Comparison of ENCODE assay signal across 8 cellular contexts in the genomic region with DNA sequence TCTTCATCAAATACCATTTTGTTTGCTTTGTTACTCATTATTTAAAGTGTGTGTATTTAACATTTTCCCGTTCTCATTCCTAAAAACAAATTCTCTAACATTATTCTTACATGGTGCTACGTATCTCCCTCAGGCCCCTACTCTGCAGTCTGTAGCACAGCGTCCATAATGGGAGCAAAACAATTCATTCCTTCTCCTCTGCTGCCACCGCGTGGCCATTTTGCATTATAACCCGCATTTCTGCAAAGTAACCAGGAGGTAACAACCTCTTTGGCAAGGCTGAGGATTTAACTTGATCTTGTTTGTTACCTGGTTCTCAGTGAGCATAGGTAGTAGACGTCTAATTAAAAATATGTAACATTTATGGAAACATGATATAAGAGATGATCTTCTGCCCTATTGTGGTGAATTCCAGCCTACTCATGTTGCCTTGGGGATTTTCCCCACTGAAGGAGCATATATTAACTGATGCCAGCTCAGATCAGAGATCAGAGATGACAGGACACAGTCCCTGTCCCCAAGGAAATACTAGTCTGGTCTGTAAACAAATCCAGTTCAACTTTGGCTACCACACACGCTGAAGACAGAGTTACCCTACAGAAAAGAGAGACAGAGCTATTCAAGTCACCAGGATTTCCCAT. TPM values are rescaled to one million over a fixed set of nuclear protein-coding genes. Genes with fewer than 3 reads are reported as not detected.
DNase-seq lines count a peak whose midpoint lies in the region; ATAC-seq and TF ChIP-seq lines count a peak whose summit lies in the region.

No MANE protein-coding gene starts in this region.

- no peak overlapping the region for H3K4me3 Mint-ChIP-seq in CD8-positive, alpha-beta memory T cell
- H3K4me3 Mint-ChIP-seq in endothelial cell (ENCODE audit: unreplicated experiment) = no peak overlapping the region

- ATAC-seq in GM19467 (IDR thresholded peaks at IDR 0.05; ENCODE audit: unreplicated experiment) = peak; percentile 77

- H3K9me3 Mint-ChIP-seq in CD8-positive, alpha-beta memory T cell = no peaks in the 10 kb centered on the region
- no peaks in the 10 kb centered on the region for H3K9me3 Mint-ChIP-seq in endothelial cell (ENCODE audit: unreplicated experiment)

- no peak overlapping the region for H3K4me3 ChIP-seq in CD8-positive, alpha-beta memory T cell (ENCODE audit: low read length)

- peaks cover 15 to 29% (median 21%) of the 10 kb centered on the region in 3 donors for H3K4me1 Mint-ChIP-seq in CD8-positive, alpha-beta memory T cell
- H3K4me1 Mint-ChIP-seq in endothelial cell (ENCODE audit: unreplicated experiment) = peaks cover 16% of the 10 kb centered on the region

- no peak overlapping the region for H3K27ac ChIP-seq in CD8-positive, alpha-beta memory T cell (ENCODE audit: low read depth, low read length)

- H3K36me3 Mint-ChIP-seq in CD8-positive, alpha-beta memory T cell = peaks cover 0 to 6% (median 3%) of the 10 kb centered on the region in 3 donors
- peaks cover 8% of the 10 kb centered on the region for H3K36me3 Mint-ChIP-seq in endothelial cell (ENCODE audit: low read depth, unreplicated experiment)

- peak; percentile 86 for TF ChIP-seq CTCF in endothelial cell (IDR thresholded peaks at IDR 0.05; ENCODE audit: unreplicated experiment)

- H3K27me3 ChIP-seq in CD8-positive, alpha-beta memory T cell (ENCODE audit: insufficient read depth, low read length, poor library complexity, severe bottlenecking) = no peaks in the 10 kb centered on the region

- peak; percentile 57 to 79 (median 58) for DNase-seq in CD8-positive, alpha-beta memory T cell
- peak in 61 of 76 experiments; percentile 6 to 72 (median 43) for DNase-seq in HUDEP-2 (lab: John Stamatoyannopoulos, UW; ENCODE audit: unreplicated experiment in 76 of 76)
- peak; percentile 22 for DNase-seq in NOMO-1 treated with dmso at 0.1 percent for 144 hours (lab: John Stamatoyannopoulos, UW; ENCODE audit: unreplicated experiment)
- DNase-seq in activated CD8-positive, alpha-beta memory T cell treated with anti-CD3 and anti-CD28 coated beads for 48 hours (ENCODE audit: low read depth in 2 of 3, low spot score in 2 of 3) = peak in 2 of 3 experiments; percentile 40 to 67
- DNase-seq in endothelial cell (ENCODE audit: low spot score) = peak; percentile 71
- peak; percentile 85 for DNase-seq in midbrain (lab: John Stamatoyannopoulos, UW)
- peak; percentile 59 for DNase-seq in stimulated activated CD8-positive, alpha-beta memory T cell treated with anti-CD3 and anti-CD28 coated beads, Interleukin-7, amount 100 ng/mL, for 24 hours (ENCODE audit: low read depth)

- peaks cover 6% of the 10 kb centered on the region for H3K4me1 ChIP-seq in CD8-positive, alpha-beta memory T cell (ENCODE audit: insufficient read depth, low read length)

- H3K36me3 ChIP-seq in CD8-positive, alpha-beta memory T cell (ENCODE audit: insufficient read depth, low read length) = no peaks in the 10 kb centered on the region

- POLR2A ChIA-PET in CD8-positive, alpha-beta memory T cell (lab: Charles Lee) = no interaction called here

- H3K27ac Mint-ChIP-seq in CD8-positive, alpha-beta memory T cell = no peak overlapping the region
- no peak overlapping the region for H3K27ac Mint-ChIP-seq in endothelial cell (ENCODE audit: unreplicated experiment)

- H3K9me3 ChIP-seq in CD8-positive, alpha-beta memory T cell (ENCODE audit: low read length) = no peaks in the 10 kb centered on the region

- H3K27me3 Mint-ChIP-seq in CD8-positive, alpha-beta memory T cell = no peaks in the 10 kb centered on the region
- peaks cover 11% of the 10 kb centered on the region for H3K27me3 Mint-ChIP-seq in endothelial cell (ENCODE audit: unreplicated experiment)

- CTCF ChIA-PET in CD8-positive, alpha-beta memory T cell (lab: Charles Lee) = interaction anchor here (0.8 to 5.7 kb wide), 9 partner anchors 9 to 715 kb away, joined by 3 to 33 read pairs (median 4); a partner anchor contains a TSS

RNA-seq across cellular contexts. Expression of a gene that starts 10.5 kb away (rescaled TPM):
- not detected for total RNA-seq in CD8-positive, alpha-beta memory T cell
- polyA plus RNA-seq in CD8-positive, alpha-beta memory T cell = not detected
- total RNA-seq in endothelial cell (ENCODE audit: unreplicated experiment) = not detected

RNA-seq across cellular contexts. Expression of a gene that starts 18.0 kb away (rescaled TPM):
- total RNA-seq in CD8-positive, alpha-beta memory T cell = 10 to 100 TPM; 18.2 to 18.7 TPM
- 9.8 TPM for polyA plus RNA-seq in CD8-positive, alpha-beta memory T cell
- 28.4 TPM for total RNA-seq in endothelial cell (ENCODE audit: unreplicated experiment)

RNA-seq across cellular contexts. Expression of a gene that starts 21.7 kb away (rescaled TPM):
- total RNA-seq in CD8-positive, alpha-beta memory T cell = not detected
- polyA plus RNA-seq in CD8-positive, alpha-beta memory T cell = not detected
- not detected for total RNA-seq in endothelial cell (ENCODE audit: unreplicated experiment)

Comparison
In these comparisons a context has a peak if more than half of its experiments do, and no peak if none do; other contexts are left out.
1. DNase-seq: peak in every context shown above with its lines; median percentile 85 in midbrain; 71 in endothelial cell; 59 in stimulated activated CD8-positive, alpha-beta memory T cell treated with anti-CD3 and anti-CD28 coated beads, Interleukin-7, amount 100 ng/mL, for 24 hours; 58 in CD8-positive, alpha-beta memory T cell; 54 in activated CD8-positive, alpha-beta memory T cell treated with anti-CD3 and anti-CD28 coated beads for 48 hours; 43 in HUDEP-2; 22 in NOMO-1 treated with dmso at 0.1 percent for 144 hours.